ENCODE assay signal across 8 cellular contexts in the genomic region with DNA sequence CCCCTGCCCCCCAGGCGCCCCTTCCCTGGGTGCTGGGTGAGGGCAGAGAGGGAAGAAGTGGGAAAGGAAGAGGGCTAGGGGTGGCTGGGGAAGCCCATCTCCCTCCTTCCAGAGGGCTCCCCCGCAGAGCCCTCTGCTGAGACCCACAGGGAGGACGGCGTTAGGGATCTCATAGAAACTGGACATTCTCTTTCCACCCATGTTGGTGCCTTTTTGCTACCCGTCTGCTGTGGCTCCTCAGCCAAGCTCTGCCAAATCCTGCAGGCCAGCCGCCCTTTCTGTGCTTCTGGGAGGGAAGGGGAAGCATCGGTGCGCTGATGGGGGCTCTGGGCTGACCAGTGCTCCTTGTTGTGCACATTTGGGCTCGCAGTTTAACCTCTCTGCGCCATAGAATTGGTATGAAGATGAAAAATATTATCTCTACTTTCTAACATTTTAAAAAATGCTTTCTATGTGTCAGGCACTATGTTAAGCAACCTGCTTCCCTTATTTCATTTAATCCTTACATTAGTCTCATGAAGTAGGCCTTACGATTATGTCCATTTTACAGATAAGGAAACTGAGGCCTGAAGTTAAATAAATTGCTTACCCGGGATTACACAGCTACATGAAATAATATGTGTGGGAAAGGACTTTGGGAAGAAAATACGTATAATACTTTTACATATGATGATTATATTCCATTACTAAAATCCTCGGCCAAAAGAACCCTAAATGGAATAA. TPM values are rescaled to one million over a fixed set of nuclear protein-coding genes. Genes with fewer than 3 reads are reported as not detected.
A peak's percentile ranks its signal among the peaks of the same experiment; 100 is the strongest.
DNase-seq lines count a peak whose midpoint lies in the region; ATAC-seq and TF ChIP-seq lines count a peak whose summit lies in the region.

No MANE protein-coding gene starts in this region.

- H3K27ac ChIP-seq in SK-N-MC (no peak overlapping the region), psoas muscle (peak overlapping the region; percentile 89)

- H3K9ac ChIP-seq in SK-N-MC (ENCODE audit: insufficient read length), result peak overlapping the region; percentile 83

- DNase-seq in GM12864 (ENCODE audit: low read depth), result no peak
- no peak for DNase-seq in SK-N-MC (ENCODE audit: low read depth, low spot score)
- no peak for DNase-seq in fibroblast of the aortic adventitia (ENCODE audit: low read depth)
- DNase-seq in psoas muscle, result peak in 1 of 2 donors; percentile 38
- DNase-seq in glomerular visceral epithelial cell (ENCODE audit: extremely low spot score), result no peak
- no peak for DNase-seq in NCI-H1436 treated with DMSO at 0.1 percent for 48 hours (lab: John Stamatoyannopoulos, UW)

- H3K27me3 ChIP-seq in psoas muscle (ENCODE audit: insufficient read depth in 3 of 3, low read length in 2 of 3), result no peaks in the 10 kb centered on the region

- 53 to 63% (median 54%) methylated on average over 14 of the region's 14 CpGs for WGBS in psoas muscle, 3 donors

- intact Hi-C loops in psoas muscle (cut with DNase I), result no loop called here

- H3K4me3 ChIP-seq in GM12864 (ENCODE audit: low read depth, low read length), result peak overlapping the region; percentile 60
- peak overlapping the region; percentile 91 for H3K4me3 ChIP-seq in SK-N-MC
- H3K4me3 ChIP-seq in fibroblast of the aortic adventitia (ENCODE audit: low read depth, low read length), result peak overlapping the region; percentile 72
- H3K4me3 ChIP-seq in psoas muscle, result peak overlapping the region; percentile 98

- H3K4me1 ChIP-seq in psoas muscle, result peaks cover 54% of the 10 kb centered on the region

- TF ChIP-seq CTCF in GM12864 (IDR thresholded peaks at IDR 0.05; ENCODE audit: low read depth, low read length, missing control alignments), result no peak
- no peak for TF ChIP-seq CTCF in fibroblast of the aortic adventitia (IDR thresholded peaks at IDR 0.05; ENCODE audit: insufficient read depth, low read length)
- TF ChIP-seq CTCF in psoas muscle (IDR thresholded peaks at IDR 0.05), result no peak

- peak in 2 of 4 donors; percentile 7 to 16 for ATAC-seq in psoas muscle
- no peak for ATAC-seq in GM21515 (IDR thresholded peaks at IDR 0.05; ENCODE audit: unreplicated experiment)
- ATAC-seq in HG03439 (IDR thresholded peaks at IDR 0.05; ENCODE audit: unreplicated experiment), result no peak

- H3K36me3 ChIP-seq in SK-N-MC (ENCODE audit: insufficient read depth, low read length), result no peaks in the 10 kb centered on the region
- no peaks in the 10 kb centered on the region for H3K36me3 ChIP-seq in psoas muscle (ENCODE audit: insufficient read depth in 1 of 2, low read depth in 1 of 2)

- H3K9me3 ChIP-seq in SK-N-MC (ENCODE audit: low read depth, low read length) (no peaks in the 10 kb centered on the region), psoas muscle (no peaks in the 10 kb centered on the region)

RNA-seq across cellular contexts. Expression of a gene that starts 1.0 kb away (rescaled TPM):
- total RNA-seq in fibroblast of the aortic adventitia (ENCODE audit: low replicate concordance), result 22.0 and 25.1 TPM in 2 replicates
- total RNA-seq in psoas muscle, result 10 to 100 TPM; 21.8 to 28.7 (median 27.3) TPM
- 10 to 100 TPM; 12.7 to 23.5 (median 19.6) TPM for polyA plus RNA-seq in psoas muscle

RNA-seq across cellular contexts. Expression of a gene that starts 15.3 kb away (rescaled TPM):
- total RNA-seq in fibroblast of the aortic adventitia (ENCODE audit: low replicate concordance) (5.2 and 16.6 TPM in 2 replicates), psoas muscle (10 to 100 TPM in 2 of 4 donors, 1 to 10 TPM in 2; 5.1 to 28.8 (median 11.7) TPM)
- 10 to 100 TPM; 11.7 to 29.9 (median 15.0) TPM for polyA plus RNA-seq in psoas muscle

RNA-seq across cellular contexts. Expression of a gene that starts 45.7 kb away (rescaled TPM):
- total RNA-seq in fibroblast of the aortic adventitia (ENCODE audit: low replicate concordance) (48.9 and 78.8 TPM in 2 replicates), psoas muscle (10 to 100 TPM; 21.4 to 27.8 (median 23.5) TPM)
- 10 to 100 TPM; 11.0 to 25.2 (median 13.6) TPM for polyA plus RNA-seq in psoas muscle

RNA-seq across cellular contexts. Expression of a gene that starts 48.7 kb away (rescaled TPM):
- total RNA-seq in fibroblast of the aortic adventitia (ENCODE audit: low replicate concordance) (0.36 TPM in 1 of 2 replicates, not detected in the other), psoas muscle (under 1 TPM in 2 of 4 donors, not detected in 2; 0.13 to 0.15 TPM)
- under 1 TPM in 2 of 3 donors, not detected in 1; 0.25 to 0.82 TPM for polyA plus RNA-seq in psoas muscle
